In the genomic region with DNA sequence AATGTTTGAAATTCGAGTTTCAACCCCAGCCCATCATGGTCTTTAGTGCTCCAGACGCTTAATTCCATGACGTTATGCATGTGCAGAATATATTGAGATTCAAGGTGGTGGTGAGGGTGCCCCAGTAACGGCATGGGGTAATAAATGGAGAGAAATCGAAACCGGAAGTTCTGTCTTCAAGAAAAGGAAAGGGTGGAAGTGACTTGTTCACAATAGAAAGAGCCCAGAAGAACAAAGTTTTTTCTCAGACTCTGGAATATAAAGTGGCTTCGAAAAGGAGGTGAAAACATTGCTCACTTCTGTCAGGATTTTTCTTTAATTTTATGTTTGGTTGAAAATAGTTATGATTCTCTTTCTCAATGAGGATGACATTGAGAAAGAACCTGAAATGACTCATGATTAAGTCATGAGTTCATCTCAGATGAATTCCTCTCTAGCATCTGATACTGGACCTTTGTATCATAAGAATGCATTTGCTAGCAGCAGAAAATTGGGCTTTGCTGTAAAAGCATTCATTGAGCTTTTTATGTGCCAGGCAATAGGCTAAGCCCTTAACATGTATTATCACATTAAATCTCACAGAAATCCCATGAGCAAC, we compare ENCODE assay signal across 8 cellular contexts. TPM values are rescaled to one million over a fixed set of nuclear protein-coding genes. Genes with fewer than 3 reads are reported as not detected.
DNase-seq lines count a peak whose midpoint lies in the region; ATAC-seq, FAIRE-seq and TF ChIP-seq lines count a peak whose summit lies in the region.

No MANE protein-coding gene starts in this region.

- H3K4me3 Mint-ChIP-seq in activated naive CD4-positive, alpha-beta T cell treated with anti-CD3 and anti-CD28 coated beads for 36 hours: peak overlapping the region; percentile 96

- no peak for TF ChIP-seq POLR2A in A549 (IDR thresholded peaks at IDR 0.05; ENCODE audit: low read length)

- H3K4me3 ChIP-seq in A549 (peak overlapping the region; percentile 45), trophoblast cell (ENCODE audit: low read depth, low read length) (no peak overlapping the region)

- no peaks in the 10 kb centered on the region for H3K27me3 Mint-ChIP-seq in activated naive CD4-positive, alpha-beta T cell treated with anti-CD3 and anti-CD28 coated beads for 36 hours (ENCODE audit: low read depth)

- H3K79me1 ChIP-seq in trophoblast cell (ENCODE audit: low read length): peaks cover 5% of the 10 kb centered on the region

- FAIRE-seq in A549 (lab: Jason Lieb, UNC): no peak

- TF ChIP-seq EP300 in A549 (IDR thresholded peaks at IDR 0.05): no peak

- DNase-seq in A549 (ENCODE audit: low read depth in 1 of 2, low spot score in 1 of 2) (peak; percentile 54 to 72), OCI-M1 (lab: John Stamatoyannopoulos, UW) (peak; percentile 91), foreskin keratinocyte (peak; percentile 75 to 92), trophoblast cell (peak; percentile 24 to 89), GM19240 (ENCODE audit: insufficient read length, low spot score) (no peak)
- DNase-seq in activated naive CD4-positive, alpha-beta T cell treated with anti-CD3 and anti-CD28 coated beads for 36 hours: peak; percentile 51

- no peak overlapping the region for H2BK5ac ChIP-seq in trophoblast cell (ENCODE audit: low read depth, low read length, poor library complexity)

- no peaks in the 10 kb centered on the region for H3K36me3 ChIP-seq in trophoblast cell (ENCODE audit: control insufficient read depth in 1 of 2, insufficient read depth in 2 of 2, low read length in 2 of 2)

- no peak overlapping the region for H2BK12ac ChIP-seq in trophoblast cell (ENCODE audit: low read length)

- peaks cover 3% of the 10 kb centered on the region for H3K79me2 ChIP-seq in trophoblast cell (ENCODE audit: control insufficient read depth, insufficient read depth, low read length, poor library complexity)

- ATAC-seq in A549: peak; percentile 75
- ATAC-seq in GM18498 (IDR thresholded peaks at IDR 0.05; ENCODE audit: unreplicated experiment): peak; percentile 37
- peak; percentile 51 for ATAC-seq in HG03159 (IDR thresholded peaks at IDR 0.05; ENCODE audit: unreplicated experiment)
- peak; percentile 71 for ATAC-seq in foreskin keratinocyte

- peak overlapping the region; percentile 19 for H4K91ac ChIP-seq in trophoblast cell (ENCODE audit: low read depth, low read length)

- peaks cover 69% of the 10 kb centered on the region for H3K4me1 Mint-ChIP-seq in activated naive CD4-positive, alpha-beta T cell treated with anti-CD3 and anti-CD28 coated beads for 36 hours (ENCODE audit: low read depth)

- H3K27ac ChIP-seq in A549: peak overlapping the region; percentile 92 to 97
- H3K27ac ChIP-seq in foreskin keratinocyte: peak overlapping the region; percentile 92
- no peak overlapping the region for H3K27ac ChIP-seq in trophoblast cell (ENCODE audit: low read depth, low read length)

- peak overlapping the region; percentile 96 for H3K27ac Mint-ChIP-seq in activated naive CD4-positive, alpha-beta T cell treated with anti-CD3 and anti-CD28 coated beads for 36 hours

- H3K14ac ChIP-seq in trophoblast cell (ENCODE audit: low read length): no peak overlapping the region

- no peak overlapping the region for H3K23ac ChIP-seq in trophoblast cell (ENCODE audit: low read length)

- POLR2A ChIA-PET in A549 (lab: Yijun Ruan, JAX): interaction anchor here (1.3 to 2.5 kb wide), 3 partner anchors 9 to 40 kb away, joined by 7 to 14 read pairs (median 7); no protein-coding TSS in a partner anchor

- no peaks in the 10 kb centered on the region for H3K9me3 Mint-ChIP-seq in activated naive CD4-positive, alpha-beta T cell treated with anti-CD3 and anti-CD28 coated beads for 36 hours

- H3K4me2 ChIP-seq in A549 (peak overlapping the region; percentile 89), trophoblast cell (ENCODE audit: low read length) (peak overlapping the region; percentile 19)

- CTCF ChIA-PET in A549 (lab: Yijun Ruan, JAX): no interaction called here
- CTCF ChIA-PET in activated naive CD4-positive, alpha-beta T cell treated with anti-CD3 and anti-CD28 coated beads for 36 hours (lab: Charles Lee): no interaction called here

- H3K4me1 ChIP-seq in A549 (peaks cover 42% of the 10 kb centered on the region), foreskin keratinocyte (peaks cover 45% of the 10 kb centered on the region), trophoblast cell (ENCODE audit: control insufficient read depth in 1 of 2, insufficient read depth in 2 of 2, low read length in 2 of 2) (peaks cover 0 to 4% of the 10 kb centered on the region in 2 experiments)

- no peak overlapping the region for H2AK5ac ChIP-seq in trophoblast cell (ENCODE audit: low read length)

- WGBS in A549 (ENCODE audit: missing lambda C conversion rate): 4% methylated on average over 7 of the region's 7 CpGs
- WGBS in trophoblast cell (ENCODE audit: extremely low coverage, insufficient coverage, insufficient read length): no CpG with 5 or more reads among the region's 7 CpGs

- H3K36me3 Mint-ChIP-seq in activated naive CD4-positive, alpha-beta T cell treated with anti-CD3 and anti-CD28 coated beads for 36 hours (ENCODE audit: low read depth): peaks cover 1% of the 10 kb centered on the region

- H3K4ac ChIP-seq in trophoblast cell (ENCODE audit: low read depth, low read length): no peak overlapping the region

- H2AFZ ChIP-seq in trophoblast cell (ENCODE audit: insufficient read depth, low read length, poor library complexity): no peak overlapping the region

- H3K18ac ChIP-seq in trophoblast cell (ENCODE audit: low read length): no peak overlapping the region

- H3K27me3 ChIP-seq in foreskin keratinocyte (no peaks in the 10 kb centered on the region), trophoblast cell (ENCODE audit: insufficient read depth, low read length) (no peaks in the 10 kb centered on the region)

- TF ChIP-seq RAD21 in A549 (conservative IDR thresholded peaks at IDR 0.05 in 1 of 2, IDR thresholded peaks at IDR 0.05 in 1 of 2): no peak

- no peak overlapping the region for H3K9ac ChIP-seq in trophoblast cell (ENCODE audit: low read length)

- peak overlapping the region; percentile 22 for H4K8ac ChIP-seq in trophoblast cell (ENCODE audit: low read depth, low read length)

- TF ChIP-seq CTCF in A549 (IDR thresholded peaks at IDR 0.05) (no peak), foreskin keratinocyte (conservative IDR thresholded peaks at IDR 0.05) (no peak)

- H2BK120ac ChIP-seq in trophoblast cell (ENCODE audit: insufficient read depth, low read length, poor library complexity): no peak overlapping the region

- no peak overlapping the region for H4K12ac ChIP-seq in trophoblast cell (ENCODE audit: low read depth, low read length)

- intact Hi-C loops in activated naive CD4-positive, alpha-beta T cell treated with anti-CD3 and anti-CD28 coated beads for 36 hours (cut with micrococcal nuclease): loop anchor here (1.0 to 10.0 kb wide), 7 partner anchors 29 to 1544 kb away; partner anchors contain the start of genes CBR4, CLCN3, DDX60 and MFAP3L

- H3K9me3 ChIP-seq in A549 (no peaks in the 10 kb centered on the region), trophoblast cell (ENCODE audit: insufficient read depth, low read depth, low read length) (no peaks in the 10 kb centered on the region)

TF ChIP-seq in A549, 52 proteins besides CTCF, POLR2A, EP300 and RAD21 (continues in another document):
- TF ChIP-seq ELK1 (IDR thresholded peaks at IDR 0.05; ENCODE audit: low read depth, low read length) (no peak), EHF (CRISPR knock-in tag; IDR thresholded peaks at IDR 0.05) (no peak), E2F6 (IDR thresholded peaks at IDR 0.05; ENCODE audit: borderline replicate concordance, low read depth) (no peak), KDM1A (IDR thresholded peaks at IDR 0.05; ENCODE audit: low read depth) (no peak), HES2 (IDR thresholded peaks at IDR 0.05) (no peak), MYC (IDR thresholded peaks at IDR 0.05; ENCODE audit: borderline replicate concordance, low read length) (no peak)

RNA-seq across cellular contexts. Expression of gene DDX60L, which starts 0.8 kb away (rescaled TPM):
- polyA plus RNA-seq in A549 (2011; rRNA removed) (15.4 and 20.5 TPM in 2 replicates), A549 (2017; fragmentation: RNase III; extraction: RNeasy Plus Mini Kit Qiagen cat#74134 plus additional on column Dnase treatment) (11.1 to 12.2 TPM (median 12.0 TPM) in 3 replicates), foreskin keratinocyte (10.8 and 12.3 TPM in 2 replicates)
- polyA plus RNA-seq in A549 (2012; cell fraction: cytosol; rRNA removed): 3.8 and 4.5 TPM in 2 replicates
- polyA plus RNA-seq in A549 (2012; cell fraction: nucleus; rRNA removed): 3.9 and 8.1 TPM in 2 replicates
- polyA minus RNA-seq in A549 (2011; rRNA and poly(A)+ RNA removed): 13.0 and 23.2 TPM in 2 replicates
- total RNA-seq in activated naive CD4-positive, alpha-beta T cell treated with anti-CD3 and anti-CD28 coated beads for 36 hours: 1 to 10 TPM; 3.4 to 4.1 TPM
- 24.3 and 34.4 TPM in 2 replicates for total RNA-seq in foreskin keratinocyte
- 1.3 and 1.4 TPM in 2 replicates for polyA plus RNA-seq in trophoblast cell (2013)

RNA-seq across cellular contexts. Expression of gene PALLD, which starts 15.8 kb away (rescaled TPM):
- polyA plus RNA-seq in A549 (2011; rRNA removed): 88.8 and 99.3 TPM in 2 replicates
- 46.5 and 60.1 TPM in 2 replicates for polyA plus RNA-seq in A549 (2012; cell fraction: cytosol; rRNA removed)
- 58.7 and 75.0 TPM in 2 replicates for polyA plus RNA-seq in A549 (2012; cell fraction: nucleus; rRNA removed)
- polyA plus RNA-seq in A549 (2017; fragmentation: RNase III; extraction: RNeasy Plus Mini Kit Qiagen cat#74134 plus additional on column Dnase treatment): 113 to 134 TPM (median 123 TPM) in 3 replicates
- polyA minus RNA-seq in A549 (2011; rRNA and poly(A)+ RNA removed): 94.3 and 135 TPM in 2 replicates
- 1 to 10 TPM; 7.3 to 7.8 TPM for total RNA-seq in activated naive CD4-positive, alpha-beta T cell treated with anti-CD3 and anti-CD28 coated beads for 36 hours
- 166 and 202 TPM in 2 replicates for total RNA-seq in foreskin keratinocyte
- polyA plus RNA-seq in foreskin keratinocyte: 58.4 and 88.0 TPM in 2 replicates
- 202 and 210 TPM in 2 replicates for polyA plus RNA-seq in trophoblast cell (2013)

Comparison
In these comparisons a context has a peak if more than half of its experiments do, and no peak if none do; other contexts are left out.
1. RNA of gene PALLD, which starts 15.8 kb away (total RNA-seq): 166 to 202 TPM in foreskin keratinocyte; 7.3 to 7.8 TPM in activated naive CD4-positive, alpha-beta T cell treated with anti-CD3 and anti-CD28 coated beads for 36 hours; every median in the first group is over 10 times any median in the second.
2. Peak in every context shown above with its lines, with median percentiles within 50 percentile points of each other: ATAC-seq.